In the genomic region with DNA sequence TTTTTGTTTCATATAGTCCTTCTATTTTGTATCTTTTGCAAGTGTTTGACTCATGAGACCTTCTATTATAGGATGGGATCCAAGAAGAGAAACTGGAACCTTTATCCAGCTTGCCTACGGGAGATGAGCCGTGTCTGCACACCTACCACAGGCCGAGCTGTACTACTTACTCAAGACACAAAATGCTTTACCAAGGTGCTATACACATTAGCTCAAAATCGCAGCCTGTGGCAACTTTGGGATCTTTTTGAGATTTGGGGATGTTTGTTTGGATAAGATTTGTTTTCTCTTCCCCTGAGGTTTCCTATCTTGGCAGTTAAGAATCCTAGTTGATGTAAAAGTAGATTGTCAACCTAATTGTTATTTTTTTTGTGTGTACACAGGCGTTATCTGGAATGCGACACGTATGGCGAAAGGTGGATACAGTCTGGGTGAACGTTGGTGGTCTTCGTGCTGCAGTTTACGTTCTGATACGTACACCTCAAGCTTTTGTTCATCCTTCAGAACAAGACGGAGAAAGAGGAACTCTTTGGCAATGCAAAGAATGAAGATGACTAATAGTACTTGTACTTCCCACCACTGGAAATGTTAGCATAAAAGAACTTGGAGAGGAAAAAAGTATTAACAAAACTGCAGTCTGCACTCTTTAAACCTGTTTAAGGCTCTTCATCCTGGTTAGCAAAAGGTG, we compare ENCODE assay signal across 1 cellular context.
TF ChIP-seq lines count a peak whose summit lies in the region.

No MANE protein-coding gene starts in this region.

TF ChIP-seq in WTC11, 78 proteins besides CTCF, POLR2A, EP300 and RAD21 (continued from another document):
- TF ChIP-seq, protein P1, sequence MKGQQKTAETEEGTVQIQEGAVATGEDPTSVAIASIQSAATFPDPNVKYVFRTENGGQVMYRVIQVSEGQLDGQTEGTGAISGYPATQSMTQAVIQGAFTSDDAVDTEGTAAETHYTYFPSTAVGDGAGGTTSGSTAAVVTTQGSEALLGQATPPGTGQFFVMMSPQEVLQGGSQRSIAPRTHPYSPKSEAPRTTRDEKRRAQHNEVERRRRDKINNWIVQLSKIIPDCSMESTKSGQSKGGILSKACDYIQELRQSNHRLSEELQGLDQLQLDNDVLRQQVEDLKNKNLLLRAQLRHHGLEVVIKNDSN (CRISPR knock-in tag; IDR thresholded peaks at IDR 0.05): no peak
- TF ChIP-seq JUN (CRISPR knock-in tag; IDR thresholded peaks at IDR 0.05) (no peak), ZNF121 (CRISPR knock-in tag; IDR thresholded peaks at IDR 0.05) (no peak), TEAD4 (CRISPR knock-in tag; IDR thresholded peaks at IDR 0.05) (no peak), IRF1 (CRISPR knock-in tag; IDR thresholded peaks at IDR 0.05) (no peak), ZNF232 (CRISPR knock-in tag; IDR thresholded peaks at IDR 0.05) (no peak)
- TF ChIP-seq, protein P2, sequence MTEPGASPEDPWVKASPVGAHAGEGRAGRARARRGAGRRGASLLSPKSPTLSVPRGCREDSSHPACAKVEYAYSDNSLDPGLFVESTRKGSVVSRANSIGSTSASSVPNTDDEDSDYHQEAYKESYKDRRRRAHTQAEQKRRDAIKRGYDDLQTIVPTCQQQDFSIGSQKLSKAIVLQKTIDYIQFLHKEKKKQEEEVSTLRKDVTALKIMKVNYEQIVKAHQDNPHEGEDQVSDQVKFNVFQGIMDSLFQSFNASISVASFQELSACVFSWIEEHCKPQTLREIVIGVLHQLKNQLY (CRISPR knock-in tag; IDR thresholded peaks at IDR 0.05): no peak
